In the genomic region with DNA sequence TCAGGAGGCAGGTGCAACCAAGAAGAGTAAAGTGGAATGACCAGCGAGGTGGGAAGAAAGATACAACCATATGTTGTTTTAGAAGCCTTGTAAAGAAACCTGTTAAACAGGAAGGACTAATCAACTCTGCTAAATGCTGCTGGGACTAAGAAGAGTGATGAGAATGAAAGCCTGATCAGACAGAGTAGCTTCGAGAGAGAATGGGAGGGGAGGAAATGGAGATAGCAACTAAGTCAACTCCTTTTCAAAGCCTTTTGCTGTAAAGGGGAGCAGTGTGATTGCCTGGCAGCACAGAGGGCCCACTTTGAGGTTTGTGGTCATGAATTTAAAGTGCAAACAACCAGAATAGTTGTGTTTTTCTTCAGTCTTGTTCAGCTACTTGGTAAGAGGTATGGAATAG, we compare ENCODE assay signal across 13 cellular contexts. TPM values are rescaled to one million over a fixed set of nuclear protein-coding genes. Genes with fewer than 3 reads are reported as not detected.
A peak's percentile ranks its signal among the peaks of the same experiment; 100 is the strongest.
DNase-seq lines count a peak whose midpoint lies in the region; ATAC-seq, FAIRE-seq and TF ChIP-seq lines count a peak whose summit lies in the region.
"Had no signal": no experiment of that assay in that cellular context is flagged by ENCODE, and none has a peak within 500 bp of the region (broad histone marks: within the 10 kb centered on the region; RNA-seq: fewer than 3 reads in every experiment).

No MANE protein-coding gene starts in this region.

- POLR2A ChIA-PET in activated CD4-positive, alpha-beta T cell treated with anti-CD3 and anti-CD28 coated beads, Interleukin-2, amount 10 ng/mL, durations not matched to agents 7 days and 5 days (lab: Charles Lee): interaction anchor here (1.0 kb wide), 1 partner anchor 309 kb away, joined by 6 read pairs; a partner anchor contains a TSS

- no peak for TF ChIP-seq POLR2A in H54 (IDR thresholded peaks at IDR 0.05; ENCODE audit: low read depth, low read length)

- DNase-seq in DMS53 (lab: John Stamatoyannopoulos, UW) (peak; percentile 63), epithelial cell of esophagus (ENCODE audit: low read depth) (peak; percentile 41), urothelium cell line (ENCODE audit: low spot score) (no peak), NCI-H146 (lab: John Stamatoyannopoulos, UW) (no peak), H54 (ENCODE audit: insufficient read length, low spot score) (no peak), EL (no peak)
- peak; percentile 80 for DNase-seq in activated CD4-positive, alpha-beta T cell treated with anti-CD3 and anti-CD28 coated beads, Interleukin-2, amount 10 ng/mL, durations not matched to agents 7 days and 5 days
- DNase-seq: heart right ventricle, SIG-M5 had no signal

- CTCF ChIA-PET in activated CD4-positive, alpha-beta T cell treated with anti-CD3 and anti-CD28 coated beads, Interleukin-2, amount 10 ng/mL, durations not matched to agents 7 days and 5 days (lab: Charles Lee): interaction anchor here (0.5 to 1.0 kb wide), 2 partner anchors 13 to 308 kb away, joined by 3 read pairs; no protein-coding TSS in a partner anchor

- H3K36me3 Mint-ChIP-seq in activated CD4-positive, alpha-beta T cell treated with anti-CD3 and anti-CD28 coated beads, Interleukin-2, amount 10 ng/mL, durations not matched to agents 7 days and 5 days (ENCODE audit: low read depth): peaks cover 38% of the 10 kb centered on the region

- no peak overlapping the region for H3K27ac Mint-ChIP-seq in activated CD4-positive, alpha-beta T cell treated with anti-CD3 and anti-CD28 coated beads, Interleukin-2, amount 10 ng/mL, durations not matched to agents 7 days and 5 days
- H3K27ac Mint-ChIP-seq: dendritic cell treated with granulocyte-macrophage colony-stimulating factor and Interleukin-4, amounts not matched to agents 40 ng/mL and 50 ng/mL, for 4 days; stimulated activated naive CD8-positive, alpha-beta T cell treated with anti-CD3 and anti-CD28 coated beads, Interleukin-15, Interleukin-2, amounts not matched to agents 100 ng/mL and 50 ng/mL, for 24 hours had no signal

- peak; percentile 49 for ATAC-seq in GM21529 (IDR thresholded peaks at IDR 0.05; ENCODE audit: unreplicated experiment)

- H3K4me1 Mint-ChIP-seq in activated CD4-positive, alpha-beta T cell treated with anti-CD3 and anti-CD28 coated beads, Interleukin-2, amount 10 ng/mL, durations not matched to agents 7 days and 5 days: peaks cover 42% of the 10 kb centered on the region

- no peaks in the 10 kb centered on the region for H3K27me3 Mint-ChIP-seq in activated CD4-positive, alpha-beta T cell treated with anti-CD3 and anti-CD28 coated beads, Interleukin-2, amount 10 ng/mL, durations not matched to agents 7 days and 5 days
- H3K27me3 Mint-ChIP-seq: dendritic cell treated with granulocyte-macrophage colony-stimulating factor and Interleukin-4, amounts not matched to agents 40 ng/mL and 50 ng/mL, for 4 days; stimulated activated naive CD8-positive, alpha-beta T cell treated with anti-CD3 and anti-CD28 coated beads, Interleukin-15, Interleukin-2, amounts not matched to agents 100 ng/mL and 50 ng/mL, for 24 hours had no signal

- TF ChIP-seq CTCF in epithelial cell of esophagus (IDR thresholded peaks at IDR 0.05; ENCODE audit: insufficient read depth, low read depth, low read length, missing control alignments): no peak

- H3K9me3 Mint-ChIP-seq in activated CD4-positive, alpha-beta T cell treated with anti-CD3 and anti-CD28 coated beads, Interleukin-2, amount 10 ng/mL, durations not matched to agents 7 days and 5 days: peaks cover 9% of the 10 kb centered on the region
- H3K9me3 Mint-ChIP-seq: dendritic cell treated with granulocyte-macrophage colony-stimulating factor and Interleukin-4, amounts not matched to agents 40 ng/mL and 50 ng/mL, for 4 days had no signal

- no peak overlapping the region for H3K4me3 Mint-ChIP-seq in activated CD4-positive, alpha-beta T cell treated with anti-CD3 and anti-CD28 coated beads, Interleukin-2, amount 10 ng/mL, durations not matched to agents 7 days and 5 days
- H3K4me3 Mint-ChIP-seq: dendritic cell treated with granulocyte-macrophage colony-stimulating factor and Interleukin-4, amounts not matched to agents 40 ng/mL and 50 ng/mL, for 4 days; stimulated activated naive CD8-positive, alpha-beta T cell treated with anti-CD3 and anti-CD28 coated beads, Interleukin-15, Interleukin-2, amounts not matched to agents 100 ng/mL and 50 ng/mL, for 24 hours had no signal

- FAIRE-seq in urothelium cell line (lab: Jason Lieb, UNC) (no peak), H54 (lab: Jason Lieb, UNC) (no peak)

- no peak overlapping the region for H3K4me3 ChIP-seq in epithelial cell of esophagus (ENCODE audit: low read length)
- H3K4me3 ChIP-seq: heart right ventricle, right atrium auricular region had no signal

RNA-seq across cellular contexts. Expression of a gene that starts 31.4 kb away (rescaled TPM):
- 10 to 100 TPM; 32.8 to 33.9 TPM for total RNA-seq in activated CD4-positive, alpha-beta T cell treated with anti-CD3 and anti-CD28 coated beads, Interleukin-2, amount 10 ng/mL, durations not matched to agents 7 days and 5 days

RNA-seq across cellular contexts. Expression of a gene that starts 32.6 kb away (rescaled TPM):
- 1 to 10 TPM; 2.4 to 3.5 TPM for total RNA-seq in activated CD4-positive, alpha-beta T cell treated with anti-CD3 and anti-CD28 coated beads, Interleukin-2, amount 10 ng/mL, durations not matched to agents 7 days and 5 days

Comparison
In these comparisons a context has a peak if more than half of its experiments do, and no peak if none do; other contexts are left out.
1. DNase-seq: peak in DMS53 (single experiment), activated CD4-positive, alpha-beta T cell treated with anti-CD3 and anti-CD28 coated beads, Interleukin-2, amount 10 ng/mL, durations not matched to agents 7 days and 5 days (single experiment) and epithelial cell of esophagus (single experiment); none in urothelium cell line (single experiment), NCI-H146 (single experiment), H54 (single experiment) and EL (single experiment).